In the genomic region with DNA sequence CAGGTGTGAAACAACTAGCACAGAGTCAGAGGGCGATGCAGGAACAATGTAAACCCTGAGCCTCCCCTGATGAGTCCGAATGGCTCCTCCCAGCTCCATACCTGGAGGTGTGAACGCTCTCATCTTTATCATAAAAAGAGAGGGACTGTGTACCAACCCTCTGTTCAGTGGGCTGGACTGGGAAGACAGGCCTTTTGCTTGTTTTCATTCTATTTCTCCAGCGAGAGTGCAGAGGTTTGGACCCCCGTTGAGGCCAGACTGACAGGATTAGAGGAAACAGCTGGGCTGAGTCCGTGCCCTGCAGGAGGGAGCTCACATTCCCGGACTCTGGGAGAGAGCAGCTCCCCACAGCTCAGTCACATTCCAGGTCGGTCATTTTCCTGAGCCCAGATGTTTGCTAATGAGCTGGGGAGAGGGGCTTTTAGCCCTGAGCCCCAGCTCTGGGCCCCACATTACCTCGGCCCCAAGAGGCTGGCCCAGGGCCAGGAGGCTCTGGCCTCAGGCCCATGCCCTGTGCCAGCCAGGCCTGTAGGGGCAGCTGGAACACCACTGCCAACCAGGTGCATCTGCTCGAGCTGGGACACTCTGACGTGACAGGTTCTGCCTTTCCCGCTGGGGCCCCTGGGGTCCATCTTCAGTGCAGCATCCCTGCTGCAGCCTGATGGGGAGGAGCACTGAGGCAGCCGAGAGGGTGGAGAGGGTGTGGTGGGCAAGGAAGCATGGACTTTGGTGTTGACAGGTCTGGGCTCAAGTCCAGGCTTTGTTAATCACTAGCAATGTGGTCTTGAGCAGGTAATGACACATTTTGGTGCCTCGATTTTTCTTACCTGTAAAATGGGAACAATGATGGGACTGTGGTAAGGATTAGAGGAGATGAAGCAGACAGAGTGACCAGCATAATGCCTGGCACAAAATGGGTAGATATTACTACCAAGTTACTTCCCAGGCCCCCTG, we compare ENCODE assay signal across 1 cellular context.
TF ChIP-seq lines count a peak whose summit lies in the region.

No MANE protein-coding gene starts in this region.

TF ChIP-seq in GM23338, 12 proteins besides CTCF, POLR2A, EP300 and RAD21 (continued from another document):
- TF ChIP-seq, protein P1, sequence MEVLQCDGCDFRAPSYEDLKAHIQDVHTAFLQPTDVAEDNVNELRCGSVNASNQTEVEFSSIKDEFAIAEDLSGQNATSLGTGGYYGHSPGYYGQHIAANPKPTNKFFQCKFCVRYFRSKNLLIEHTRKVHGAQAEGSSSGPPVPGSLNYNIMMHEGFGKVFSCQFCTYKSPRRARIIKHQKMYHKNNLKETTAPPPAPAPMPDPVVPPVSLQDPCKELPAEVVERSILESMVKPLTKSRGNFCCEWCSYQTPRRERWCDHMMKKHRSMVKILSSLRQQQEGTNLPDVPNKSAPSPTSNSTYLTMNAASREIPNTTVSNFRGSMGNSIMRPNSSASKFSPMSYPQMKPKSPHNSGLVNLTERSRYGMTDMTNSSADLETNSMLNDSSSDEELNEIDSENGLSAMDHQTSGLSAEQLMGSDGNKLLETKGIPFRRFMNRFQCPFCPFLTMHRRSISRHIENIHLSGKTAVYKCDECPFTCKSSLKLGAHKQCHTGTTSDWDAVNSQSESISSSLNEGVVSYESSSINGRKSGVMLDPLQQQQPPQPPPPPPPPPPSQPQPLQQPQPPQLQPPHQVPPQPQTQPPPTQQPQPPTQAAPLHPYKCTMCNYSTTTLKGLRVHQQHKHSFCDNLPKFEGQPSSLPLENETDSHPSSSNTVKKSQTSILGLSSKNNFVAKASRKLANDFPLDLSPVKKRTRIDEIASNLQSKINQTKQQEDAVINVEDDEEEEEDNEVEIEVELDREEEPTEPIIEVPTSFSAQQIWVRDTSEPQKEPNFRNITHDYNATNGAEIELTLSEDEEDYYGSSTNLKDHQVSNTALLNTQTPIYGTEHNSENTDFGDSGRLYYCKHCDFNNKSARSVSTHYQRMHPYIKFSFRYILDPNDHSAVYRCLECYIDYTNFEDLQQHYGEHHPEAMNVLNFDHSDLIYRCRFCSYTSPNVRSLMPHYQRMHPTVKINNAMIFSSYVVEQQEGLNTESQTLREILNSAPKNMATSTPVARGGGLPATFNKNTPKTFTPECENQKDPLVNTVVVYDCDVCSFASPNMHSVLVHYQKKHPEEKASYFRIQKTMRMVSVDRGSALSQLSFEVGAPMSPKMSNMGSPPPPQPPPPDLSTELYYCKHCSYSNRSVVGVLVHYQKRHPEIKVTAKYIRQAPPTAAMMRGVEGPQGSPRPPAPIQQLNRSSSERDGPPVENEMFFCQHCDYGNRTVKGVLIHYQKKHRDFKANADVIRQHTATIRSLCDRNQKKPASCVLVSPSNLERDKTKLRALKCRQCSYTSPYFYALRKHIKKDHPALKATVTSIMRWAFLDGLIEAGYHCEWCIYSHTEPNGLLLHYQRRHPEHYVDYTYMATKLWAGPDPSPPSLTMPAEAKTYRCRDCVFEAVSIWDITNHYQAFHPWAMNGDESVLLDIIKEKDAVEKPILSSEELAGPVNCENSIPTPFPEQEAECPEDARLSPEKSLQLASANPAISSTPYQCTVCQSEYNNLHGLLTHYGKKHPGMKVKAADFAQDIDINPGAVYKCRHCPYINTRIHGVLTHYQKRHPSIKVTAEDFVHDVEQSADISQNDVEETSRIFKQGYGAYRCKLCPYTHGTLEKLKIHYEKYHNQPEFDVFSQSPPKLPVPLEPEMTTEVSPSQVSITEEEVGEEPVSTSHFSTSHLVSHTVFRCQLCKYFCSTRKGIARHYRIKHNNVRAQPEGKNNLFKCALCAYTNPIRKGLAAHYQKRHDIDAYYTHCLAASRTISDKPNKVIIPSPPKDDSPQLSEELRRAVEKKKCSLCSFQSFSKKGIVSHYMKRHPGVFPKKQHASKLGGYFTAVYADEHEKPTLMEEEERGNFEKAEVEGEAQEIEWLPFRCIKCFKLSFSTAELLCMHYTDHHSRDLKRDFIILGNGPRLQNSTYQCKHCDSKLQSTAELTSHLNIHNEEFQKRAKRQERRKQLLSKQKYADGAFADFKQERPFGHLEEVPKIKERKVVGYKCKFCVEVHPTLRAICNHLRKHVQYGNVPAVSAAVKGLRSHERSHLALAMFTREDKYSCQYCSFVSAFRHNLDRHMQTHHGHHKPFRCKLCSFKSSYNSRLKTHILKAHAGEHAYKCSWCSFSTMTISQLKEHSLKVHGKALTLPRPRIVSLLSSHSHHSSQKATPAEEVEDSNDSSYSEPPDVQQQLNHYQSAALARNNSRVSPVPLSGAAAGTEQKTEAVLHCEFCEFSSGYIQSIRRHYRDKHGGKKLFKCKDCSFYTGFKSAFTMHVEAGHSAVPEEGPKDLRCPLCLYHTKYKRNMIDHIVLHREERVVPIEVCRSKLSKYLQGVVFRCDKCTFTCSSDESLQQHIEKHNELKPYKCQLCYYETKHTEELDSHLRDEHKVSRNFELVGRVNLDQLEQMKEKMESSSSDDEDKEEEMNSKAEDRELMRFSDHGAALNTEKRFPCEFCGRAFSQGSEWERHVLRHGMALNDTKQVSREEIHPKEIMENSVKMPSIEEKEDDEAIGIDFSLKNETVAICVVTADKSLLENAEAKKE (CRISPR knock-in tag; IDR thresholded peaks at IDR 0.05), result no peak
- TF ChIP-seq CREB1 (CRISPR knock-in tag; IDR thresholded peaks at IDR 0.05; ENCODE audit: low read depth), result no peak
- TF ChIP-seq EZH2phosphoT487 (IDR thresholded peaks at IDR 0.05; ENCODE audit: unreplicated experiment), result no peak
- TF ChIP-seq NANOG (IDR thresholded peaks at IDR 0.05; ENCODE audit: borderline replicate concordance), result no peak
- TF ChIP-seq, protein P2, sequence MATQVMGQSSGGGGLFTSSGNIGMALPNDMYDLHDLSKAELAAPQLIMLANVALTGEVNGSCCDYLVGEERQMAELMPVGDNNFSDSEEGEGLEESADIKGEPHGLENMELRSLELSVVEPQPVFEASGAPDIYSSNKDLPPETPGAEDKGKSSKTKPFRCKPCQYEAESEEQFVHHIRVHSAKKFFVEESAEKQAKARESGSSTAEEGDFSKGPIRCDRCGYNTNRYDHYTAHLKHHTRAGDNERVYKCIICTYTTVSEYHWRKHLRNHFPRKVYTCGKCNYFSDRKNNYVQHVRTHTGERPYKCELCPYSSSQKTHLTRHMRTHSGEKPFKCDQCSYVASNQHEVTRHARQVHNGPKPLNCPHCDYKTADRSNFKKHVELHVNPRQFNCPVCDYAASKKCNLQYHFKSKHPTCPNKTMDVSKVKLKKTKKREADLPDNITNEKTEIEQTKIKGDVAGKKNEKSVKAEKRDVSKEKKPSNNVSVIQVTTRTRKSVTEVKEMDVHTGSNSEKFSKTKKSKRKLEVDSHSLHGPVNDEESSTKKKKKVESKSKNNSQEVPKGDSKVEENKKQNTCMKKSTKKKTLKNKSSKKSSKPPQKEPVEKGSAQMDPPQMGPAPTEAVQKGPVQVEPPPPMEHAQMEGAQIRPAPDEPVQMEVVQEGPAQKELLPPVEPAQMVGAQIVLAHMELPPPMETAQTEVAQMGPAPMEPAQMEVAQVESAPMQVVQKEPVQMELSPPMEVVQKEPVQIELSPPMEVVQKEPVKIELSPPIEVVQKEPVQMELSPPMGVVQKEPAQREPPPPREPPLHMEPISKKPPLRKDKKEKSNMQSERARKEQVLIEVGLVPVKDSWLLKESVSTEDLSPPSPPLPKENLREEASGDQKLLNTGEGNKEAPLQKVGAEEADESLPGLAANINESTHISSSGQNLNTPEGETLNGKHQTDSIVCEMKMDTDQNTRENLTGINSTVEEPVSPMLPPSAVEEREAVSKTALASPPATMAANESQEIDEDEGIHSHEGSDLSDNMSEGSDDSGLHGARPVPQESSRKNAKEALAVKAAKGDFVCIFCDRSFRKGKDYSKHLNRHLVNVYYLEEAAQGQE (IDR thresholded peaks at IDR 0.05; ENCODE audit: unreplicated experiment), result no peak
- no peak for TF ChIP-seq ZNF331 (CRISPR knock-in tag; IDR thresholded peaks at IDR 0.05; ENCODE audit: low read depth)
- no peak for TF ChIP-seq JUNB (IDR thresholded peaks at IDR 0.05; ENCODE audit: unreplicated experiment)
- TF ChIP-seq EZH2 (IDR thresholded peaks at IDR 0.05; ENCODE audit: low read depth, unreplicated experiment), result no peak
- TF ChIP-seq POLR2AphosphoS5 (IDR thresholded peaks at IDR 0.05; ENCODE audit: low read depth), result no peak
- TF ChIP-seq, protein P3, sequence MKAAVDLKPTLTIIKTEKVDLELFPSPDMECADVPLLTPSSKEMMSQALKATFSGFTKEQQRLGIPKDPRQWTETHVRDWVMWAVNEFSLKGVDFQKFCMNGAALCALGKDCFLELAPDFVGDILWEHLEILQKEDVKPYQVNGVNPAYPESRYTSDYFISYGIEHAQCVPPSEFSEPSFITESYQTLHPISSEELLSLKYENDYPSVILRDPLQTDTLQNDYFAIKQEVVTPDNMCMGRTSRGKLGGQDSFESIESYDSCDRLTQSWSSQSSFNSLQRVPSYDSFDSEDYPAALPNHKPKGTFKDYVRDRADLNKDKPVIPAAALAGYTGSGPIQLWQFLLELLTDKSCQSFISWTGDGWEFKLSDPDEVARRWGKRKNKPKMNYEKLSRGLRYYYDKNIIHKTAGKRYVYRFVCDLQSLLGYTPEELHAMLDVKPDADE (IDR thresholded peaks at IDR 0.05), result no peak
